In the genomic region with DNA sequence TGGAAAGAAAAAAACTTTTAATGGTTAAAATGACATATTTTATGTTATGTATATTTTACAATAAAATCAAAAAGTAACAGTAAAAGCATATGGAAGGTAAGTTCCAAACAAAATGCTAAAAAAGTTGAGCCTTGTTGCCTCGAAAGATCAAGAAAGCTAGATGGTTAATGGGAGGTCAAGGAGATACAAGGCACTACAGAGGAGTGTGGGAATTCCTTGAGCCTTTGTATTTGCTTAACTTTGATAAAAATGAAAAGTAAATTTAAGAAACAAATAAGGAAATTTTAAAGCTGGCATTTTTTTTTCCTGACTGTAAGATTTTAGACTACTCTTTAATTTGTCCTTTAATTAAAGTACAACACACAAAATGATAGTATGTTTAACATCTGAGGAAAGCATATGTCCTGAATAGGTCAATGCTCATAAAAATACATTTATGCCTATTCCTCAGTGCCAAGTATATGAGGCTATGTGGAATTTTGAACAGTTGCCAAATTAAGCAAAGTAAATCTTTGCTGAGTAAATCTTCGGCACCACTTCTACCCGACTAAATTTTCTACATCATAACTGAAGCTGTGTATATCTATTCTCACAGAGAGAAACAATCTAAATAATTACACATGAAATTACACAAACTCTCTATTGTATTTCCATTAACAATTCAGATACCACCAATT, we compare ENCODE assay signal across 13 cellular contexts.
"Had no signal": no experiment of that assay in that cellular context is flagged by ENCODE, and none has a peak within 500 bp of the region (broad histone marks: within the 10 kb centered on the region; RNA-seq: fewer than 3 reads in every experiment).

No MANE protein-coding gene starts in this region.

- H3K4me3 ChIP-seq: adrenal gland, heart left ventricle had no signal

- H3K27ac ChIP-seq: adrenal gland, foreskin keratinocyte, heart left ventricle had no signal

- H3K36me3 ChIP-seq: adrenal gland, heart left ventricle had no signal

- H3K9me3 ChIP-seq: adrenal gland, heart left ventricle had no signal

- DNase-seq: activated B cell treated with CpG ODN at 0.5 μM for 24 hours; activated CD4-positive, alpha-beta T cell treated with anti-CD3 and anti-CD28 coated beads, Interleukin-2, amount 10 ng/mL, durations not matched to agents 7 days and 5 days; activated CD8-positive, alpha-beta memory T cell treated with anti-CD3 and anti-CD28 coated beads for 24 hours; activated naive CD4-positive, alpha-beta T cell treated with anti-CD3 and anti-CD28 coated beads for 36 hours; adrenal gland; foreskin keratinocyte; heart left ventricle; islet precursor cell; left ventricle myocardium superior; stimulated activated CD4-positive, alpha-beta T cell treated with anti-CD3 and anti-CD28 coated beads, Interleukin-15, amount 100 ng/mL, for 24 hours; stimulated activated CD4-positive, alpha-beta T cell treated with anti-CD3 and anti-CD28 coated beads, Interleukin-4, amount 100 ng/mL, for 24 hours; T-helper 9 cell had no signal

- ATAC-seq: activated T-helper 17 cell treated with anti-CD3 and anti-CD28 coated beads, Interleukin-2, amount 50 U/mL, for 72 hours; foreskin keratinocyte; heart left ventricle; left ventricle myocardium superior had no signal

- H3K27me3 ChIP-seq: adrenal gland, foreskin keratinocyte, heart left ventricle had no signal
